Comparison of ENCODE assay signal across 35 cellular contexts in genomic region chr6:96749891-96750290, GRCh38.
"Had no signal": no experiment of that assay in that cellular context is flagged by ENCODE, and none has a peak within 500 bp of the region (broad histone marks: within the 10 kb centered on the region; RNA-seq: fewer than 3 reads in every experiment).

No MANE protein-coding gene starts in this region.

- H3K9me3 ChIP-seq: MG63 had no signal

- H3K27ac ChIP-seq: KMS-11 had no signal

- H3K4me3 ChIP-seq: MG63 had no signal

- H3K36me3 ChIP-seq: MG63 had no signal

- H3K27me3 ChIP-seq: MG63 had no signal

- H3K4me2 ChIP-seq: KMS-11 had no signal

- DNase-seq: Karpas-422, Kasumi-1, KG1, MG63, MM.1S, MV-4-11, NCI-H1048, NCI-H1092, NCI-H1092 treated with DMSO at 0.1 percent for 48 hours, NCI-H1105, NCI-H1105 treated with DMSO at 0.1 percent for 48 hours, NCI-H1417, NCI-H1417 treated with DMSO at 0.1 percent for 48 hours, NCI-H1436, NCI-H1436 treated with DMSO at 0.1 percent for 48 hours, NCI-H146, NCI-H1694, NCI-H1694 treated with DMSO at 0.1 percent for 48 hours, NCI-H187, NCI-H187 treated with DMSO at 0.1 percent for 48 hours, NCI-H1930, NCI-H2029, NCI-H2081, NCI-H2081 treated with DMSO at 0.1 percent for 48 hours, NCI-H2107, NCI-H2171, NCI-H2171 treated with DMSO at 0.1 percent for 48 hours, NCI-H2227 treated with DMSO at 0.1 percent for 48 hours, NCI-H226, NCI-H345, NCI-H446, NCI-H446 treated with DMSO at 0.1 percent for 48 hours, NCI-H510A, NCI-H510A treated with DMSO at 0.1 percent for 48 hours had no signal
